ENCODE assay signal across 1 cellular context in the genomic region with DNA sequence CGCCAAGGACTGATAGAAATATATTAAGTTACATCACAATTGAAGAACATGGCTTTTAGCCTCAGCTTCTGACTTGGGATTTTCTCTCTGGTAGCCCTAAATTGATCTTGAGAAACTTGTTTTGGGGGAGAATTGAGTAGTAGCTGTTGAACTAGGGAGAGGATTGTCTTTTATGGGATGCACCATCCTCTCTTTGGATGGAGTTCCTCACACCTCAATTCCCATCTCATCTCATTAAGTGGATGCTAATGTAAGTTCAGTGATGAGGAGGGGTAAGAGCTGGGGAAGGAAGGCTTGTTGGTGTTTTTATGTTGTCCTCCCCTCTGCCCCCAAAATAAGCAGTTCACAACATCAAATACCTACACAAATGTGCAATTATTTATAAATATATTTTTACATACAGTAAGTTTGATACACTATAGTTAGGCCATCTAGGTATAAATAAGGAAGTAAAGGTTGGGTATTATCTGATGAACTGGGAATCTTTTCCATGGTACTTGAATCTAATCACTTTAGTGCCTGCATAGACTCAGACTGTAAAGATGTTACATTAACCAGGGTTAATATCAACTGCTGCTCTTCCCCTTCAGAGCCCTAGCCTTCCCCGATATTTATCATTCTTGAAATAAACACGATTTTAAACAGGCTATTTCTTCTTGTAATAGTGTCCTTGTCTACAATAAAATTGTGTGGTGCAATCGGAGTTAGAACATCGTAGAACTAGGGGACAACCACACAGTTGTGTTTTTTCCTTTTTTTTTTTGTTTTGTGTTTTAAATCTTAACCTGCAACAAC.
TF ChIP-seq lines count a peak whose summit lies in the region.

No MANE protein-coding gene starts in this region.

TF ChIP-seq in endothelial cell of umbilical vein, 7 proteins besides CTCF, POLR2A, EP300 and RAD21 (continued from another document):
- TF ChIP-seq, protein P1, sequence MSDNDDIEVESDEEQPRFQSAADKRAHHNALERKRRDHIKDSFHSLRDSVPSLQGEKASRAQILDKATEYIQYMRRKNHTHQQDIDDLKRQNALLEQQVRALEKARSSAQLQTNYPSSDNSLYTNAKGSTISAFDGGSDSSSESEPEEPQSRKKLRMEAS (IDR thresholded peaks at IDR 0.05; ENCODE audit: insufficient read depth, insufficient read length): no peak
